ENCODE assay signal across 1 cellular context in the genomic region with DNA sequence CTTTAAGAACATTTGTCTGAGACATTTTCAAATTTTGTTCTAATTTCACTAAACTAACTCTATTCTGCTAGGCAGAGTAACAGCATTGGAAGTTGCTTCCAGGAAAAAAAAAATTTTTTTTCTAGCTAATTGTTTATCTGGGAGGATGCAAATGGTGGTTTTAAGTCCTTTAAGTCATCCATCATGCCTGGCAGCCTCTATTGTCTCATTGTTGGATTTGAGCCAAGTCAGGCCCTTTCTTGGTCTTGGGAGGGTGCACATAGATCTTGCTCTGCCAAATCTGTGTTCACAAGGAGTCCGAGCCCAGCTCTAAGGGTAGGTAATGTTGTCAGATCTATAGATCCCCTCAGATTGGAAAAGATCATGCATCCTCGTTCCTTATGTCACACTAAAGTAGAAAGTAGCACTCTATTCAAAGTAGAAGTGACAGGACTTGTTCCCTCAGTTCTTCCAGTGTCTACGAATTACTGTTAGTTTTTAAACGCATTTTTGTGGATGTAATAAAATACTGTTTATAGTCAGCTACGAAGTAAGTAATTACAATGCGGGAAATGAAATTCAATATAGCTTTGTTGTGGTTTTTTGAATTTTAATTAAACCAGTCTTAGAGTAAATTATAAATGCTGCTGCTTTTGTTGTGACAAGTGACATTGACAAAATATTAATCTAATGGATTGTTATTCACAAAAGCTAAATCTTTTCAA.
TF ChIP-seq lines count a peak whose summit lies in the region.

No MANE protein-coding gene starts in this region.

TF ChIP-seq in HepG2, 621 proteins besides CTCF, POLR2A, EP300 and RAD21 (continued from another document):
- no peak for TF ChIP-seq SOX13 (IDR thresholded peaks at IDR 0.05)
- peak in 1 of 2 experiments; percentile 37; a peak in 1 of 4 replicates for TF ChIP-seq SOX13 (CRISPR knock-in tag; conservative IDR thresholded peaks at IDR 0.05 in 1 of 2, IDR thresholded peaks at IDR 0.05 in 1 of 2)
- TF ChIP-seq, protein P1, sequence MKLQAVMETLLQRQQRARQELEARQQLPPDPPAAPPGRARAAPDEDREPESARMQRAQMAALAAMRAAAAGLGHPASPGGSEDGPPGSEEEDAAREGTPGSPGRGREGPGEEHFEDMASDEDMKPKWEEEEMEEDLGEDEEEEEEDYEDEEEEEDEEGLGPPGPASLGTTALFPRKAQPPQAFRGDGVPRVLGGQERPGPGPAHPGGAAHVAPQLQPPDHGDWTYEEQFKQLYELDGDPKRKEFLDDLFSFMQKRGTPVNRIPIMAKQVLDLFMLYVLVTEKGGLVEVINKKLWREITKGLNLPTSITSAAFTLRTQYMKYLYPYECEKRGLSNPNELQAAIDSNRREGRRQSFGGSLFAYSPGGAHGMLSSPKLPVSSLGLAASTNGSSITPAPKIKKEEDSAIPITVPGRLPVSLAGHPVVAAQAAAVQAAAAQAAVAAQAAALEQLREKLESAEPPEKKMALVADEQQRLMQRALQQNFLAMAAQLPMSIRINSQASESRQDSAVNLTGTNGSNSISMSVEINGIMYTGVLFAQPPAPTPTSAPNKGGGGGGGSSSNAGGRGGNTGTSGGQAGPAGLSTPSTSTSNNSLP (IDR thresholded peaks at IDR 0.05; ENCODE audit: low read depth, low read length) = no peak
- no peak for TF ChIP-seq ZNF3 (CRISPR knock-in tag; IDR thresholded peaks at IDR 0.05)
- no peak for TF ChIP-seq SKI (IDR thresholded peaks at IDR 0.05; ENCODE audit: partially characterized antibody)
- no peak for TF ChIP-seq ZNF343 (CRISPR knock-in tag; IDR thresholded peaks at IDR 0.05)
- TF ChIP-seq ZEB1 (IDR thresholded peaks at IDR 0.05; ENCODE audit: insufficient replicate concordance, low read depth) = no peak
- no peak for TF ChIP-seq PAF1 (CRISPR knock-in tag; IDR thresholded peaks at IDR 0.05)
- TF ChIP-seq, protein P2, sequence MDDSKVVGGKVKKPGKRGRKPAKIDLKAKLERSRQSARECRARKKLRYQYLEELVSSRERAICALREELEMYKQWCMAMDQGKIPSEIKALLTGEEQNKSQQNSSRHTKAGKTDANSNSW (CRISPR knock-in tag; IDR thresholded peaks at IDR 0.05; ENCODE audit: borderline replicate concordance) = no peak
- no peak for TF ChIP-seq TEAD2 (CRISPR knock-in tag; IDR thresholded peaks at IDR 0.05)
TF ChIP-seq in HepG2: peak in this region for 2.
